In the genomic region with DNA sequence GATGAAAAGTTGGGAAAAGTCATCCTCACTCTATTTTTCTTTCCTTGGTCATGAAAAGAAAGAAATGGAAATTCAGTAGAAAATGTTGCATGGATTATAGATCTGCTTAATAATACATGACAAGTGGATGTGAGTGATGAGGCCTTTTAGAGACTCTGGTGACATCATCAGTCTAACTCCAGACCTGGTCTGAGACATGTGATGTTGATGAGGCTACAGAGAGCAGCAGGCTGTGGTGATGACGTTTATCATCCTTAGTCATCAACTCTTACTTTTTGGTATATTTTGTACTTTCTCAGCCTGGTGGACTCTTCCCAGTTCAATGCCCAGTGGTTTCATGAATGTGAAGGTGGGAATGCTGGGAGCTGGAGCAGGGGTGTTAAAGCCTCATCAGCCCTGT, we compare ENCODE assay signal across 1 cellular context.
TF ChIP-seq lines count a peak whose summit lies in the region.

No MANE protein-coding gene starts in this region.

TF ChIP-seq in SK-N-SH, 30 proteins besides CTCF, POLR2A, EP300 and RAD21 (continued from another document):
- TF ChIP-seq, protein P1, sequence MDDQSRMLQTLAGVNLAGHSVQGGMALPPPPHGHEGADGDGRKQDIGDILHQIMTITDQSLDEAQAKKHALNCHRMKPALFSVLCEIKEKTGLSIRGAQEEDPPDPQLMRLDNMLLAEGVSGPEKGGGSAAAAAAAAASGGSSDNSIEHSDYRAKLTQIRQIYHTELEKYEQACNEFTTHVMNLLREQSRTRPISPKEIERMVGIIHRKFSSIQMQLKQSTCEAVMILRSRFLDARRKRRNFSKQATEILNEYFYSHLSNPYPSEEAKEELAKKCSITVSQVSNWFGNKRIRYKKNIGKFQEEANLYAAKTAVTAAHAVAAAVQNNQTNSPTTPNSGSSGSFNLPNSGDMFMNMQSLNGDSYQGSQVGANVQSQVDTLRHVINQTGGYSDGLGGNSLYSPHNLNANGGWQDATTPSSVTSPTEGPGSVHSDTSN (IDR thresholded peaks at IDR 0.05): peak; percentile 91
- TF ChIP-seq TCF12 (IDR thresholded peaks at IDR 0.05): peak; percentile 57
- no peak for TF ChIP-seq SMC3 (IDR thresholded peaks at IDR 0.05; ENCODE audit: low read depth, low read length)
- TF ChIP-seq FOSL2 (IDR thresholded peaks at IDR 0.05; ENCODE audit: borderline replicate concordance, low read depth): peak; percentile 33; the same call in 1 of the 2 replicates
- TF ChIP-seq USF1 (IDR thresholded peaks at IDR 0.05; ENCODE audit: borderline replicate concordance, low read depth): peak; percentile 57; the same call in 1 of the 2 replicates
